15 cellular contexts compared by ENCODE assay signal in the genomic region with DNA sequence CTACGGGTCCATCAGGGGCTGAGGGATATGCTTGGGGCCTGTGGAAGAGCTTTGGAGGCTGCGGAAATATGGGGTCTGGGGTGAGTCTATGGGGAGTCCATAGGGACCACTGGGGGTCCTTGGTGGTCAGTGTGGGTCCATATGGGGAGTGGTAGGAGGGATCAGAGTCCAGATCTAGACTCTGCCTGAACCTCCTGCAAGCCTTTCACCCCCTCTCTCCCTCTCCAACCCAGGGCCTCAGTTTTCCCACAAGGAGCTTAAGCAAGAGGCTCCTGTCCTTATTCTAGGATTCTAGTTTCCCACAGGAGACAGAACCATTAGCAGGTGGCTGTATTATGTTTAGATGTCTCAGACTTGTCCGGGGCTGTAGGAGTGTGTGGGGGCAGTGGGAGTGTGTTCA.
DNase-seq lines count a peak whose midpoint lies in the region; ATAC-seq and TF ChIP-seq lines count a peak whose summit lies in the region.
"Had no signal": no experiment of that assay in that cellular context is flagged by ENCODE, and none has a peak within 500 bp of the region (broad histone marks: within the 10 kb centered on the region; RNA-seq: fewer than 3 reads in every experiment).

No MANE protein-coding gene starts in this region.

- no peaks in the 10 kb centered on the region for H3K9me3 Mint-ChIP-seq in HFFc6
- H3K9me3 Mint-ChIP-seq: GM23338 had no signal

- no peak overlapping the region for H3K27ac ChIP-seq in suprapubic skin

- peaks cover 6% of the 10 kb centered on the region for H3K27me3 Mint-ChIP-seq in HFFc6 (ENCODE audit: insufficient read depth)

- WGBS in suprapubic skin = 75% methylated on average over 3 of the region's 3 CpGs

- H3K27ac Mint-ChIP-seq in HFFc6 = no peak overlapping the region
- H3K27ac Mint-ChIP-seq: CD4-positive, alpha-beta memory T cell; GM23338 had no signal

- H3K36me3 ChIP-seq in suprapubic skin = no peaks in the 10 kb centered on the region
- H3K36me3 ChIP-seq: HAP-1 had no signal

- no peak for TF ChIP-seq EP300 in suprapubic skin (IDR thresholded peaks at IDR 0.05)

- no peaks in the 10 kb centered on the region for H3K4me1 ChIP-seq in suprapubic skin
- H3K4me1 ChIP-seq: HAP-1 had no signal

- H3K4me3 Mint-ChIP-seq in HFFc6 = no peak overlapping the region
- H3K4me3 Mint-ChIP-seq: CD4-positive, alpha-beta memory T cell; GM23338 had no signal

- no peaks in the 10 kb centered on the region for H3K9me3 ChIP-seq in suprapubic skin
- H3K9me3 ChIP-seq: HAP-1 had no signal

- TF ChIP-seq CTCF in suprapubic skin (IDR thresholded peaks at IDR 0.05) (no peak), HFFc6 (IDR thresholded peaks at IDR 0.05) (no peak)

- DNase-seq in ecto neural progenitor cell (ENCODE audit: low spot score) (peak; percentile 19), left kidney (ENCODE audit: low read depth, low spot score) (peak; percentile 17), suprapubic skin (ENCODE audit: low spot score in 2 of 2) (peak; percentile 10 to 40), HFFc6 (no peak), T1000 (lab: John Stamatoyannopoulos, UW) (no peak)
- DNase-seq: C1 segment of cervical spinal cord; Calu3; CD4-positive, alpha-beta memory T cell; COR-L47; DMS53; DMS79 treated with DMSO at 0.1 percent for 48 hours; GF-D8 had no signal

- ATAC-seq in HG02870 (IDR thresholded peaks at IDR 0.05; ENCODE audit: unreplicated experiment) = no peak
- ATAC-seq: GM23338 had no signal

- peaks cover 3% of the 10 kb centered on the region for H3K27me3 ChIP-seq in suprapubic skin

- 0 out of 2 replicates have a peak, but pooled peaks cover 4% of the 10 kb centered on the region for H3K4me1 Mint-ChIP-seq in HFFc6 (ENCODE audit: low read depth)
- H3K4me1 Mint-ChIP-seq: CD4-positive, alpha-beta memory T cell had no signal

- H3K36me3 Mint-ChIP-seq in HFFc6 (ENCODE audit: low read depth) = no peaks in the 10 kb centered on the region
- H3K36me3 Mint-ChIP-seq: CD4-positive, alpha-beta memory T cell had no signal

- no peak for TF ChIP-seq POLR2A in suprapubic skin (IDR thresholded peaks at IDR 0.05)

- H3K4me3 ChIP-seq in suprapubic skin = no peak overlapping the region
- H3K4me3 ChIP-seq: GM23338, HAP-1 had no signal

Comparison
In these comparisons a context has a peak if more than half of its experiments do, and no peak if none do; other contexts are left out.
1. DNase-seq: peak in ecto neural progenitor cell (single experiment), left kidney (single experiment) and suprapubic skin (2 of 2); none in HFFc6 (single experiment) and T1000 (single experiment).